ENCODE assay signal across 1 cellular context in the genomic region with DNA sequence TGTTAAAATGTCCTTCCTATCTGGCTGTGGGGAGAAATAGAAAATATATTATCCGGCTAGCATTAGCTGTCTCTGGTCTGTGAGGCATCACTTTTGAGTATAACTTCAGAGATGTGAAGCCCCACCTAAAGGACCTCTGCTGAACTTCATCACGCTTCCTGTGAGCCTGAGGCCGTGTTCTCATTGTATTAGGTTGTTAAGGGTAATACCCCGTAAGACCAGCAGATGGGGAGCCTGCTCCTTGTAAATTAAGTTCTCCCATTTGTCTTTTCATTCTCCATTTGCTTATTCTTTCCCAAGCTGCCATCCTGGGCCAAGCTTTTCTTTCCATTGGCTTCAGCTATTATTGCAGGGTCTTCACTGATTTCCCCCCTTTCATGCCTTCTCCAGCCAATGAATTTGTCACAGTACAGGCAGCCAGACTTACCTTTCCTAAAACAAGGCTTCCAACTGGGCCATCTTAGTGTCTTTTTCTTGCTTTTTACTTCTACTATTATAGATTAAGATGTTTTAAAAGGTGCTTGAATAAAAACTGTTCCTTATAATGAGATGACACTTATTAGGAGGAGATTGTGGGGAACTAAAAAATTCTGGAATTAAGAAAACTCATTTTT.
TF ChIP-seq lines count a peak whose summit lies in the region.

No MANE protein-coding gene starts in this region.

TF ChIP-seq in HEK293, 187 proteins besides CTCF, POLR2A, EP300 and RAD21 (continued from another document):
- TF ChIP-seq, protein P1, sequence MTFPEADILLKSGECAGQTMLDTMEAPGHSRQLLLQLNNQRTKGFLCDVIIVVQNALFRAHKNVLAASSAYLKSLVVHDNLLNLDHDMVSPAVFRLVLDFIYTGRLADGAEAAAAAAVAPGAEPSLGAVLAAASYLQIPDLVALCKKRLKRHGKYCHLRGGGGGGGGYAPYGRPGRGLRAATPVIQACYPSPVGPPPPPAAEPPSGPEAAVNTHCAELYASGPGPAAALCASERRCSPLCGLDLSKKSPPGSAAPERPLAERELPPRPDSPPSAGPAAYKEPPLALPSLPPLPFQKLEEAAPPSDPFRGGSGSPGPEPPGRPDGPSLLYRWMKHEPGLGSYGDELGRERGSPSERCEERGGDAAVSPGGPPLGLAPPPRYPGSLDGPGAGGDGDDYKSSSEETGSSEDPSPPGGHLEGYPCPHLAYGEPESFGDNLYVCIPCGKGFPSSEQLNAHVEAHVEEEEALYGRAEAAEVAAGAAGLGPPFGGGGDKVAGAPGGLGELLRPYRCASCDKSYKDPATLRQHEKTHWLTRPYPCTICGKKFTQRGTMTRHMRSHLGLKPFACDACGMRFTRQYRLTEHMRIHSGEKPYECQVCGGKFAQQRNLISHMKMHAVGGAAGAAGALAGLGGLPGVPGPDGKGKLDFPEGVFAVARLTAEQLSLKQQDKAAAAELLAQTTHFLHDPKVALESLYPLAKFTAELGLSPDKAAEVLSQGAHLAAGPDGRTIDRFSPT (tag by site-specific recombination; IDR thresholded peaks at IDR 0.05): no peak
- TF ChIP-seq KLF10 (tag by site-specific recombination; IDR thresholded peaks at IDR 0.05) (no peak), ZNF2 (tag by site-specific recombination; IDR thresholded peaks at IDR 0.05) (peak; percentile 40; the same call in 1 of the 2 replicates), ZFP69B (tag by site-specific recombination; IDR thresholded peaks at IDR 0.05) (no peak), IKZF3 (tag by site-specific recombination; IDR thresholded peaks at IDR 0.05) (0 out of 2 replicates have a peak, but pooled peaks have one; percentile 32), ZNF785 (tag by site-specific recombination; IDR thresholded peaks at IDR 0.05) (no peak), ZNF561 (tag by site-specific recombination; IDR thresholded peaks at IDR 0.05; ENCODE audit: borderline replicate concordance) (no peak), ZNF423 (tag by site-specific recombination; IDR thresholded peaks at IDR 0.05) (no peak), ZIC2 (tag by site-specific recombination; IDR thresholded peaks at IDR 0.05) (no peak)
- TF ChIP-seq, protein P2, sequence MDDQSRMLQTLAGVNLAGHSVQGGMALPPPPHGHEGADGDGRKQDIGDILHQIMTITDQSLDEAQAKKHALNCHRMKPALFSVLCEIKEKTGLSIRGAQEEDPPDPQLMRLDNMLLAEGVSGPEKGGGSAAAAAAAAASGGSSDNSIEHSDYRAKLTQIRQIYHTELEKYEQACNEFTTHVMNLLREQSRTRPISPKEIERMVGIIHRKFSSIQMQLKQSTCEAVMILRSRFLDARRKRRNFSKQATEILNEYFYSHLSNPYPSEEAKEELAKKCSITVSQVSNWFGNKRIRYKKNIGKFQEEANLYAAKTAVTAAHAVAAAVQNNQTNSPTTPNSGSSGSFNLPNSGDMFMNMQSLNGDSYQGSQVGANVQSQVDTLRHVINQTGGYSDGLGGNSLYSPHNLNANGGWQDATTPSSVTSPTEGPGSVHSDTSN (CRISPR knock-in tag; IDR thresholded peaks at IDR 0.05): no peak
- TF ChIP-seq, protein P3, sequence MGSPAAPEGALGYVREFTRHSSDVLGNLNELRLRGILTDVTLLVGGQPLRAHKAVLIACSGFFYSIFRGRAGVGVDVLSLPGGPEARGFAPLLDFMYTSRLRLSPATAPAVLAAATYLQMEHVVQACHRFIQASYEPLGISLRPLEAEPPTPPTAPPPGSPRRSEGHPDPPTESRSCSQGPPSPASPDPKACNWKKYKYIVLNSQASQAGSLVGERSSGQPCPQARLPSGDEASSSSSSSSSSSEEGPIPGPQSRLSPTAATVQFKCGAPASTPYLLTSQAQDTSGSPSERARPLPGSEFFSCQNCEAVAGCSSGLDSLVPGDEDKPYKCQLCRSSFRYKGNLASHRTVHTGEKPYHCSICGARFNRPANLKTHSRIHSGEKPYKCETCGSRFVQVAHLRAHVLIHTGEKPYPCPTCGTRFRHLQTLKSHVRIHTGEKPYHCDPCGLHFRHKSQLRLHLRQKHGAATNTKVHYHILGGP (tag by site-specific recombination; IDR thresholded peaks at IDR 0.05): no peak
